1 cellular context compared by ENCODE assay signal in genomic region chr3:123620338-123620737, GRCh38.
TF ChIP-seq lines count a peak whose summit lies in the region.

No MANE protein-coding gene starts in this region.

TF ChIP-seq in SK-N-SH, 30 proteins besides CTCF, POLR2A, EP300 and RAD21 (continued from another document):
- TF ChIP-seq FOXM1 (IDR thresholded peaks at IDR 0.05; ENCODE audit: low read depth) (no peak), RCOR1 (IDR thresholded peaks at IDR 0.05; ENCODE audit: low read length) (no peak), GABPA (IDR thresholded peaks at IDR 0.05; ENCODE audit: low read depth) (no peak)
